10 cellular contexts compared by ENCODE assay signal in the genomic region with DNA sequence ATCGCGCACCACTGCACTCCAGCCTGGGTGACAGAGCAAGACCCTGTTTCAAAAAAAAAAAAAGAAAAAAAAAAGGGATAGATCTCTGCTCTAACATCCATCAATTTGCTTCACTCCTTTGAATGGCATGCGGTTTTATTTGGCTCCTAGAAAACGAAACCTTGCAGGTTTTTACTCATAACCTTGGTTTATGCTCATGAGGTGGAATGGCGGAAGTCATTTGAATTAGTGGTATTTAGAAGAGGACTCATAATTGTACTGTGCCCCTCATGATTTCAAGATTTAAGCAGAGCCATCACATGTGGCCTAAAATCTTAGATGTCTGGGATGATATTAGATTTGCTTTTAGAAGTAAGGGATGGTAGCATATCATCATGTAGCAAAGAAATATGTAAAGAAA.
"Had no signal": no experiment of that assay in that cellular context is flagged by ENCODE, and none has a peak within 500 bp of the region (broad histone marks: within the 10 kb centered on the region; RNA-seq: fewer than 3 reads in every experiment).

No MANE protein-coding gene starts in this region.

- FAIRE-seq: H1, HepG2 had no signal

- H3K27ac ChIP-seq: HL-60, KMS-11 had no signal

- H3K9ac ChIP-seq: KMS-11 had no signal

- H3K27ac Mint-ChIP-seq: GM23338, IgD-negative memory B cell had no signal

- H2AFZ ChIP-seq: GM23338 had no signal

- H3K4me1 ChIP-seq: HAP-1 had no signal

- H3K4me2 ChIP-seq: GM23338, KMS-11 had no signal

- H3K4me3 Mint-ChIP-seq: GM23338, IgD-negative memory B cell had no signal

- H3K9me3 ChIP-seq: HAP-1 had no signal

- H3K36me3 ChIP-seq: HAP-1 had no signal

- DNase-seq: H7, Karpas-422 had no signal

- H3K9me3 Mint-ChIP-seq: GM23338, IgD-negative memory B cell had no signal

- H3K4me3 ChIP-seq: GM23338, HAP-1 had no signal

- H3K27me3 Mint-ChIP-seq: IgD-negative memory B cell had no signal

- H3K4me1 Mint-ChIP-seq: GM23338, IgD-negative memory B cell had no signal

- H3K36me3 Mint-ChIP-seq: IgD-negative memory B cell had no signal

- ATAC-seq: GM23338, HCT116, HepG2 had no signal
